ENCODE assay signal across 1 cellular context in genomic region chr6:31729515-31729978, GRCh38.
A peak's percentile ranks its signal among the peaks of the same experiment; 100 is the strongest.
TF ChIP-seq lines count a peak whose summit lies in the region.

No MANE protein-coding gene starts in this region.

TF ChIP-seq in K562, 482 proteins besides CTCF, POLR2A, EP300 and RAD21 (continued from another document and continues in another):
- TF ChIP-seq MGA (IDR thresholded peaks at IDR 0.05) = no peak
- TF ChIP-seq MCM3 (IDR thresholded peaks at IDR 0.05) = no peak
- peak; percentile 58; the same call in 1 of the 2 replicates for TF ChIP-seq THAP12 (CRISPR knock-in tag; IDR thresholded peaks at IDR 0.05)
- no peak for TF ChIP-seq ZNF436 (CRISPR knock-in tag; IDR thresholded peaks at IDR 0.05)
- no peak for TF ChIP-seq POLR2H (tag; IDR thresholded peaks at IDR 0.05; ENCODE audit: low read depth)
- TF ChIP-seq AFF1 (IDR thresholded peaks at IDR 0.05; ENCODE audit: low read depth in 1 of 2, partially characterized antibody in 2 of 2) = peak; percentile 74 to 87
- no peak for TF ChIP-seq ZNF24 (IDR thresholded peaks at IDR 0.05)
- no peak for TF ChIP-seq L3MBTL2 (IDR thresholded peaks at IDR 0.05)
- TF ChIP-seq CREB3 (tag; conservative IDR thresholded peaks at IDR 0.05; ENCODE audit: low read depth) = no peak
- TF ChIP-seq TRIM28 (IDR thresholded peaks at IDR 0.05) = no peak; the same call in 1 of the 2 replicates
- TF ChIP-seq ZEB2 (IDR thresholded peaks at IDR 0.05) = no peak
- TF ChIP-seq CGGBP1 (CRISPR knock-in tag; IDR thresholded peaks at IDR 0.05) = peak; percentile 85; the same call in 1 of the 2 replicates
- TF ChIP-seq TRIM25 (IDR thresholded peaks at IDR 0.05; ENCODE audit: borderline replicate concordance) = peak; percentile 92; the same call in 1 of the 2 replicates
- TF ChIP-seq SMAD2 (IDR thresholded peaks at IDR 0.05; ENCODE audit: low read depth, low read length) = no peak
- no peak for TF ChIP-seq ZNF707 (CRISPR knock-in tag; conservative IDR thresholded peaks at IDR 0.05)
- no peak for TF ChIP-seq NRF1 (conservative IDR thresholded peaks at IDR 0.05 in 1 of 2, IDR thresholded peaks at IDR 0.05 in 1 of 2)
- no peak for TF ChIP-seq BMI1 (IDR thresholded peaks at IDR 0.05; ENCODE audit: low read length)
- no peak for TF ChIP-seq ZNF778 (CRISPR knock-in tag; IDR thresholded peaks at IDR 0.05)
- TF ChIP-seq TFE3 (CRISPR knock-in tag; IDR thresholded peaks at IDR 0.05) = no peak
- no peak for TF ChIP-seq RHOXF2B (CRISPR knock-in tag; conservative IDR thresholded peaks at IDR 0.05)
- no peak for TF ChIP-seq ZNF395 (CRISPR knock-in tag; IDR thresholded peaks at IDR 0.05)
- TF ChIP-seq CREB1 (IDR thresholded peaks at IDR 0.05) = peak; percentile 33; the same call in 1 of the 2 replicates
- no peak for TF ChIP-seq CREB1 (CRISPR knock-in tag; IDR thresholded peaks at IDR 0.05)
- no peak for TF ChIP-seq ZNF121 (CRISPR knock-in tag; conservative IDR thresholded peaks at IDR 0.05)
- TF ChIP-seq PTBP1 (IDR thresholded peaks at IDR 0.05; ENCODE audit: low read depth, low read length) = peak; percentile 20; the same call in 1 of the 2 replicates
- no peak for TF ChIP-seq NR3C1 (CRISPR knock-in tag; IDR thresholded peaks at IDR 0.05)
- TF ChIP-seq KLF1 (tag; IDR thresholded peaks at IDR 0.05) = 0 out of 2 replicates have a peak, but pooled peaks have one; percentile 46
- TF ChIP-seq ZBTB5 (IDR thresholded peaks at IDR 0.05) = no peak
